Comparison of ENCODE assay signal across 1 cellular context in the genomic region with DNA sequence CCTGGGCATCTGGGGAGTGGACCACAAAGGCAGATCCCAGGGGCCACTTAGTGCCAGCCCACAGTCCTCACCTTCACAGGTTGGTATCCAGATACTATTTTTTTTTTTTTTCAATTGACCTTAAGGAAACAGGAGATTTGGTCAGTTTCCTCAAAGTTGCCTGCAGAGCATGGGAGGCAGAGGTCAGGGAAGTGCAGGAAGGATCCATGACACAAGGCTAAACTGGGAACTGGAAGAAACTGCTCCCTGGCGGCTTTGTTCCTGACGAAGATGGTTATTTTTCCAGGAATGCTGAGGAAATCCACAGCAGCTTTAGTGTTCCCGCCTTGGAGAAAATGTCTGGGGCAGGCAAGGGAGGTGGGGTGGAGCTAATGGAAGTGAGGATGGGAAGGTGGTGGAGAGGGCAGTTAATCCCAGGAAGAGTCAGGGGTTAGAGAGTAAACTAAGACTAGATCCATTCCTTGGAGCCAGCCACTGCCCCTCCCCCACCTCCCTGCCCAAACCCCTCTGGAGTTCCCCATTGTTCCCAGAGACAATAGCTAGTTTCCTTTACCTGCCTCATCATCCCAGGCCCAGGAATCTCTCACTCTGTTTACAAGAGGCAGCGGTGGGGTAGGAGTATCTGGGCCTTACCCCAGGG.
TF ChIP-seq lines count a peak whose summit lies in the region.

No MANE protein-coding gene starts in this region.

TF ChIP-seq in HCT116, 20 proteins besides CTCF, POLR2A, EP300 and RAD21:
- TF ChIP-seq CEBPB (IDR thresholded peaks at IDR 0.05; ENCODE audit: low read depth) (no peak), JUND (IDR thresholded peaks at IDR 0.05) (no peak), SIN3A (IDR thresholded peaks at IDR 0.05; ENCODE audit: low read depth) (no peak), POLR2AphosphoS5 (IDR thresholded peaks at IDR 0.05; ENCODE audit: low read depth, low read length) (no peak), FOSL1 (IDR thresholded peaks at IDR 0.05; ENCODE audit: low read depth) (no peak), ZFX (IDR thresholded peaks at IDR 0.05) (no peak), EGR1 (IDR thresholded peaks at IDR 0.05; ENCODE audit: low read depth) (no peak), MAX (IDR thresholded peaks at IDR 0.05) (no peak), EZH2 (IDR thresholded peaks at IDR 0.05) (no peak)
- TF ChIP-seq, protein P1, sequence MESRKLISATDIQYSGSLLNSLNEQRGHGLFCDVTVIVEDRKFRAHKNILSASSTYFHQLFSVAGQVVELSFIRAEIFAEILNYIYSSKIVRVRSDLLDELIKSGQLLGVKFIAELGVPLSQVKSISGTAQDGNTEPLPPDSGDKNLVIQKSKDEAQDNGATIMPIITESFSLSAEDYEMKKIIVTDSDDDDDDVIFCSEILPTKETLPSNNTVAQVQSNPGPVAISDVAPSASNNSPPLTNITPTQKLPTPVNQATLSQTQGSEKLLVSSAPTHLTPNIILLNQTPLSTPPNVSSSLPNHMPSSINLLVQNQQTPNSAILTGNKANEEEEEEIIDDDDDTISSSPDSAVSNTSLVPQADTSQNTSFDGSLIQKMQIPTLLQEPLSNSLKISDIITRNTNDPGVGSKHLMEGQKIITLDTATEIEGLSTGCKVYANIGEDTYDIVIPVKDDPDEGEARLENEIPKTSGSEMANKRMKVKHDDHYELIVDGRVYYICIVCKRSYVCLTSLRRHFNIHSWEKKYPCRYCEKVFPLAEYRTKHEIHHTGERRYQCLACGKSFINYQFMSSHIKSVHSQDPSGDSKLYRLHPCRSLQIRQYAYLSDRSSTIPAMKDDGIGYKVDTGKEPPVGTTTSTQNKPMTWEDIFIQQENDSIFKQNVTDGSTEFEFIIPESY (IDR thresholded peaks at IDR 0.05; ENCODE audit: extremely low read depth, insufficient replicate concordance, low read length) = no peak
- TF ChIP-seq, protein P2, sequence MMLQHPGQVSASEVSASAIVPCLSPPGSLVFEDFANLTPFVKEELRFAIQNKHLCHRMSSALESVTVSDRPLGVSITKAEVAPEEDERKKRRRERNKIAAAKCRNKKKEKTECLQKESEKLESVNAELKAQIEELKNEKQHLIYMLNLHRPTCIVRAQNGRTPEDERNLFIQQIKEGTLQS (IDR thresholded peaks at IDR 0.05) = no peak
- TF ChIP-seq, protein P3, sequence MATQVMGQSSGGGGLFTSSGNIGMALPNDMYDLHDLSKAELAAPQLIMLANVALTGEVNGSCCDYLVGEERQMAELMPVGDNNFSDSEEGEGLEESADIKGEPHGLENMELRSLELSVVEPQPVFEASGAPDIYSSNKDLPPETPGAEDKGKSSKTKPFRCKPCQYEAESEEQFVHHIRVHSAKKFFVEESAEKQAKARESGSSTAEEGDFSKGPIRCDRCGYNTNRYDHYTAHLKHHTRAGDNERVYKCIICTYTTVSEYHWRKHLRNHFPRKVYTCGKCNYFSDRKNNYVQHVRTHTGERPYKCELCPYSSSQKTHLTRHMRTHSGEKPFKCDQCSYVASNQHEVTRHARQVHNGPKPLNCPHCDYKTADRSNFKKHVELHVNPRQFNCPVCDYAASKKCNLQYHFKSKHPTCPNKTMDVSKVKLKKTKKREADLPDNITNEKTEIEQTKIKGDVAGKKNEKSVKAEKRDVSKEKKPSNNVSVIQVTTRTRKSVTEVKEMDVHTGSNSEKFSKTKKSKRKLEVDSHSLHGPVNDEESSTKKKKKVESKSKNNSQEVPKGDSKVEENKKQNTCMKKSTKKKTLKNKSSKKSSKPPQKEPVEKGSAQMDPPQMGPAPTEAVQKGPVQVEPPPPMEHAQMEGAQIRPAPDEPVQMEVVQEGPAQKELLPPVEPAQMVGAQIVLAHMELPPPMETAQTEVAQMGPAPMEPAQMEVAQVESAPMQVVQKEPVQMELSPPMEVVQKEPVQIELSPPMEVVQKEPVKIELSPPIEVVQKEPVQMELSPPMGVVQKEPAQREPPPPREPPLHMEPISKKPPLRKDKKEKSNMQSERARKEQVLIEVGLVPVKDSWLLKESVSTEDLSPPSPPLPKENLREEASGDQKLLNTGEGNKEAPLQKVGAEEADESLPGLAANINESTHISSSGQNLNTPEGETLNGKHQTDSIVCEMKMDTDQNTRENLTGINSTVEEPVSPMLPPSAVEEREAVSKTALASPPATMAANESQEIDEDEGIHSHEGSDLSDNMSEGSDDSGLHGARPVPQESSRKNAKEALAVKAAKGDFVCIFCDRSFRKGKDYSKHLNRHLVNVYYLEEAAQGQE (IDR thresholded peaks at IDR 0.05; ENCODE audit: low read depth) = no peak
